1 cellular context compared by ENCODE assay signal in genomic region chr7:149194799-149195179, GRCh38.
TF ChIP-seq lines count a peak whose summit lies in the region.

No MANE protein-coding gene starts in this region.

TF ChIP-seq in H1, 55 proteins besides CTCF, POLR2A, EP300 and RAD21:
- TF ChIP-seq JUND (IDR thresholded peaks at IDR 0.05; ENCODE audit: low read length): no peak
- TF ChIP-seq SP1 (IDR thresholded peaks at IDR 0.05; ENCODE audit: low read depth, low read length): no peak
- no peak for TF ChIP-seq ATF3 (IDR thresholded peaks at IDR 0.05; ENCODE audit: insufficient read depth, low read depth, low read length)
- no peak for TF ChIP-seq CBX8 (IDR thresholded peaks at IDR 0.05; ENCODE audit: borderline replicate concordance, low read depth, low read length)
- TF ChIP-seq BRCA1 (IDR thresholded peaks at IDR 0.05; ENCODE audit: low read depth, low read length): no peak
- no peak for TF ChIP-seq GABPA (IDR thresholded peaks at IDR 0.05; ENCODE audit: borderline replicate concordance, insufficient read depth, low read length)
- no peak for TF ChIP-seq EGR1 (IDR thresholded peaks at IDR 0.05; ENCODE audit: borderline replicate concordance, low read depth, low read length)
- TF ChIP-seq TEAD4 (IDR thresholded peaks at IDR 0.05; ENCODE audit: low read depth, low read length): no peak
- no peak for TF ChIP-seq NRF1 (IDR thresholded peaks at IDR 0.05; ENCODE audit: low read depth, low read length)
- no peak for TF ChIP-seq SIN3A (conservative IDR thresholded peaks at IDR 0.05 in 1 of 2, IDR thresholded peaks at IDR 0.05 in 1 of 2; ENCODE audit: low read depth in 1 of 2, low read length in 2 of 2)
- TF ChIP-seq ATF2 (IDR thresholded peaks at IDR 0.05; ENCODE audit: low read length): no peak
- TF ChIP-seq SRF (IDR thresholded peaks at IDR 0.05; ENCODE audit: low read depth, low read length): no peak
- no peak for TF ChIP-seq BACH1 (IDR thresholded peaks at IDR 0.05; ENCODE audit: low read length)
- no peak for TF ChIP-seq KDM4A (IDR thresholded peaks at IDR 0.05; ENCODE audit: low read depth, low read length, severe bottlenecking)
- TF ChIP-seq YY1 (IDR thresholded peaks at IDR 0.05; ENCODE audit: low read depth, low read length): no peak
